1 cellular context compared by ENCODE assay signal in the genomic region with DNA sequence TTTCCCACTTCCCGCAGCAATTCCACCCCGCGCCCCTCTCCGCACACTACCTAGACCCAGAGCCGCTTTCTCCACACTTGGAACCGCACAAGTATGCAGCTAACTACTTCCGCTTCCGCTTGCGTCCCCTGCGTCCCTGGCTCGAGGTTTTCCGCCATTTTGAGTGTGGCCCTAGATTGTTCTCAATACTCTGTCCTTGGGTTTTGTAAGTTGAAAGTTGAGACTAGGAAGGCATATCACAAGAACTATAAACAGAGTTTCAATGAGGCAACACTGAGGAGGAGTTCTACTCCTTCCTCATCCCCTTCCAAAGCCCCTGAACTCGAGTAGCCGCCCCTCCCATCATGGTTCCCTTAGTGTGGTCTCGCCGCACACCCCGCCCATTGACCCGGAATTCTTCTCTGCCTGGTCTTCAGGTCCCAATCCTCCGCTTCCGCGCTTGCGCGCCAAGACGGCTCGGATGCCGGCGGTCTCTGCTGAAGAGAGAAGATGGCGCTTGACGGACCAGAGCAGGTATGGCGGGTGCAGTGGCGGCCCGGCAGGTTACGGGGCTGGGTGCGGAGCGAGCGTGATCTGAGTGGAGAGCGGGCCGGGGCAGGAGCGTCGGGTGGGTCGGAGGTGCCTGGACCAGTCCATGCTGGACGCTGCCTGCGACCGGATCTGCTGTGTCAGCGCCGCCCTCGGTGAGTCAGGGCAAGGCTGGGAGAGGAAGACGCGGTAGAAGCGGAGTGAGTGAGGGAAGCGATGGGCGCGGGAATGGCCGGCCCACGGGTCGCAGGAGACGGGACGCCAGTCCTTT.
TF ChIP-seq lines count a peak whose summit lies in the region.

FTSJ3 (minus strand) TSS at position 662 of the 799 bp plus-strand sequence. CDS start 761 bp downstream, outside the sequence.
PSMC5 (plus strand) TSS at position 430 of the 799 bp plus-strand sequence; CDS start at position 490, 60 bp downstream.

TF ChIP-seq in HepG2, 621 proteins besides CTCF, POLR2A, EP300 and RAD21 (continued from another document and continues in another):
- TF ChIP-seq, protein P1, sequence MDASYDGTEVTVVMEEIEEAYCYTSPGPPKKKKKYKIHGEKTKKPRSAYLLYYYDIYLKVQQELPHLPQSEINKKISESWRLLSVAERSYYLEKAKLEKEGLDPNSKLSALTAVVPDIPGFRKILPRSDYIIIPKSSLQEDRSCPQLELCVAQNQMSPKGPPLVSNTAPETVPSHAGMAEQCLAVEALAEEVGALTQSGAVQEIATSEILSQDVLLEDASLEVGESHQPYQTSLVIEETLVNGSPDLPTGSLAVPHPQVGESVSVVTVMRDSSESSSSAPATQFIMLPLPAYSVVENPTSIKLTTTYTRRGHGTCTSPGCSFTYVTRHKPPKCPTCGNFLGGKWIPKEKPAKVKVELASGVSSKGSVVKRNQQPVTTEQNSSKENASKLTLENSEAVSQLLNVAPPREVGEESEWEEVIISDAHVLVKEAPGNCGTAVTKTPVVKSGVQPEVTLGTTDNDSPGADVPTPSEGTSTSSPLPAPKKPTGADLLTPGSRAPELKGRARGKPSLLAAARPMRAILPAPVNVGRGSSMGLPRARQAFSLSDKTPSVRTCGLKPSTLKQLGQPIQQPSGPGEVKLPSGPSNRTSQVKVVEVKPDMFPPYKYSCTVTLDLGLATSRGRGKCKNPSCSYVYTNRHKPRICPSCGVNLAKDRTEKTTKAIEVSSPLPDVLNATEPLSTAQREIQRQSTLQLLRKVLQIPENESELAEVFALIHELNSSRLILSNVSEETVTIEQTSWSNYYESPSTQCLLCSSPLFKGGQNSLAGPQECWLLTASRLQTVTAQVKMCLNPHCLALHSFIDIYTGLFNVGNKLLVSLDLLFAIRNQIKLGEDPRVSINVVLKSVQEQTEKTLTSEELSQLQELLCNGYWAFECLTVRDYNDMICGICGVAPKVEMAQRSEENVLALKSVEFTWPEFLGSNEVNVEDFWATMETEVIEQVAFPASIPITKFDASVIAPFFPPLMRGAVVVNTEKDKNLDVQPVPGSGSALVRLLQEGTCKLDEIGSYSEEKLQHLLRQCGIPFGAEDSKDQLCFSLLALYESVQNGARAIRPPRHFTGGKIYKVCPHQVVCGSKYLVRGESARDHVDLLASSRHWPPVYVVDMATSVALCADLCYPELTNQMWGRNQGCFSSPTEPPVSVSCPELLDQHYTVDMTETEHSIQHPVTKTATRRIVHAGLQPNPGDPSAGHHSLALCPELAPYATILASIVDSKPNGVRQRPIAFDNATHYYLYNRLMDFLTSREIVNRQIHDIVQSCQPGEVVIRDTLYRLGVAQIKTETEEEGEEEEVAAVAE (CRISPR knock-in tag; IDR thresholded peaks at IDR 0.05; ENCODE audit: borderline replicate concordance) = peak; percentile 77
- TF ChIP-seq ZNF143 (CRISPR knock-in tag; IDR thresholded peaks at IDR 0.05) (peak; percentile 33), ZNF296 (CRISPR knock-in tag; conservative IDR thresholded peaks at IDR 0.05) (peak; percentile 75; the same call in 1 of the 2 replicates), ZNF780A (CRISPR knock-in tag; IDR thresholded peaks at IDR 0.05) (0 out of 2 replicates have a peak, but pooled peaks have one; percentile 64), SAP130 (CRISPR knock-in tag; IDR thresholded peaks at IDR 0.05; ENCODE audit: low read depth) (peak; percentile 89), SATB2 (CRISPR knock-in tag; IDR thresholded peaks at IDR 0.05) (peak; percentile 62; the same call in 1 of the 2 replicates), ZNF281 (CRISPR knock-in tag; IDR thresholded peaks at IDR 0.05; ENCODE audit: borderline replicate concordance) (no peak), ZNF713 (CRISPR knock-in tag; IDR thresholded peaks at IDR 0.05) (no peak), RNF2 (conservative IDR thresholded peaks at IDR 0.05; ENCODE audit: low read depth) (no peak), NR2F6 (IDR thresholded peaks at IDR 0.05) (peak; percentile 6; the same call in 1 of the 2 replicates), NR2F6 (CRISPR knock-in tag; IDR thresholded peaks at IDR 0.05) (peak; percentile 40; the same call in 1 of the 2 replicates), CHD4 (IDR thresholded peaks at IDR 0.05; ENCODE audit: borderline replicate concordance, low read length) (peak; percentile 54; the same call in 1 of the 2 replicates), ZNF496 (CRISPR knock-in tag; IDR thresholded peaks at IDR 0.05; ENCODE audit: insufficient replicate concordance) (no peak), NFE2L1 (CRISPR knock-in tag; IDR thresholded peaks at IDR 0.05; ENCODE audit: borderline replicate concordance) (peak; percentile 96; the same call in 1 of the 2 replicates), ZNF207 (IDR thresholded peaks at IDR 0.05; ENCODE audit: borderline replicate concordance) (no peak), PHF8 (CRISPR knock-in tag; IDR thresholded peaks at IDR 0.05) (peak; percentile 97), SMC3 (IDR thresholded peaks at IDR 0.05; ENCODE audit: low read length) (no peak; the same call in 1 of the 2 replicates), TP53 (CRISPR knock-in tag; conservative IDR thresholded peaks at IDR 0.05) (peak; percentile 88; the same call in 1 of the 2 replicates), MXI1 (IDR thresholded peaks at IDR 0.05; ENCODE audit: borderline replicate concordance, low read depth, low read length) (peak; percentile 84; the same call in 2 of the 3 replicates), NBN (conservative IDR thresholded peaks at IDR 0.05) (no peak), ZNF556 (CRISPR knock-in tag; IDR thresholded peaks at IDR 0.05; ENCODE audit: borderline replicate concordance) (peak; percentile 97), ZNF749 (CRISPR knock-in tag; IDR thresholded peaks at IDR 0.05; ENCODE audit: borderline replicate concordance) (peak; percentile 87), REXO4 (CRISPR knock-in tag; IDR thresholded peaks at IDR 0.05; ENCODE audit: borderline replicate concordance) (no peak), MED8 (CRISPR knock-in tag; IDR thresholded peaks at IDR 0.05; ENCODE audit: insufficient replicate concordance) (peak; percentile 84), MYC (CRISPR knock-in tag; IDR thresholded peaks at IDR 0.05; ENCODE audit: borderline replicate concordance) (peak; percentile 87), ZNF362 (CRISPR knock-in tag; IDR thresholded peaks at IDR 0.05; ENCODE audit: borderline replicate concordance) (peak; percentile 83), RFXAP (CRISPR knock-in tag; IDR thresholded peaks at IDR 0.05; ENCODE audit: borderline replicate concordance) (no peak; the same call in 1 of the 2 replicates), ZNF567 (CRISPR knock-in tag; IDR thresholded peaks at IDR 0.05; ENCODE audit: borderline replicate concordance) (no peak; the same call in 1 of the 2 replicates), ZNF256 (CRISPR knock-in tag; conservative IDR thresholded peaks at IDR 0.05) (peak; percentile 91; the same call in 1 of the 2 replicates), FOSL1 (CRISPR knock-in tag; IDR thresholded peaks at IDR 0.05; ENCODE audit: borderline replicate concordance) (no peak), TBX2 (CRISPR knock-in tag; IDR thresholded peaks at IDR 0.05; ENCODE audit: borderline replicate concordance) (peak; percentile 10; the same call in 1 of the 2 replicates)
- TF ChIP-seq, protein P2, sequence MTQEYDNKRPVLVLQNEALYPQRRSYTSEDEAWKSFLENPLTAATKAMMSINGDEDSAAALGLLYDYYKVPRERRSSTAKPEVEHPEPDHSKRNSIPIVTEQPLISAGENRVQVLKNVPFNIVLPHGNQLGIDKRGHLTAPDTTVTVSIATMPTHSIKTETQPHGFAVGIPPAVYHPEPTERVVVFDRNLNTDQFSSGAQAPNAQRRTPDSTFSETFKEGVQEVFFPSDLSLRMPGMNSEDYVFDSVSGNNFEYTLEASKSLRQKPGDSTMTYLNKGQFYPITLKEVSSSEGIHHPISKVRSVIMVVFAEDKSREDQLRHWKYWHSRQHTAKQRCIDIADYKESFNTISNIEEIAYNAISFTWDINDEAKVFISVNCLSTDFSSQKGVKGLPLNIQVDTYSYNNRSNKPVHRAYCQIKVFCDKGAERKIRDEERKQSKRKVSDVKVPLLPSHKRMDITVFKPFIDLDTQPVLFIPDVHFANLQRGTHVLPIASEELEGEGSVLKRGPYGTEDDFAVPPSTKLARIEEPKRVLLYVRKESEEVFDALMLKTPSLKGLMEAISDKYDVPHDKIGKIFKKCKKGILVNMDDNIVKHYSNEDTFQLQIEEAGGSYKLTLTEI (CRISPR knock-in tag; conservative IDR thresholded peaks at IDR 0.05) = no peak
- TF ChIP-seq, protein P3, sequence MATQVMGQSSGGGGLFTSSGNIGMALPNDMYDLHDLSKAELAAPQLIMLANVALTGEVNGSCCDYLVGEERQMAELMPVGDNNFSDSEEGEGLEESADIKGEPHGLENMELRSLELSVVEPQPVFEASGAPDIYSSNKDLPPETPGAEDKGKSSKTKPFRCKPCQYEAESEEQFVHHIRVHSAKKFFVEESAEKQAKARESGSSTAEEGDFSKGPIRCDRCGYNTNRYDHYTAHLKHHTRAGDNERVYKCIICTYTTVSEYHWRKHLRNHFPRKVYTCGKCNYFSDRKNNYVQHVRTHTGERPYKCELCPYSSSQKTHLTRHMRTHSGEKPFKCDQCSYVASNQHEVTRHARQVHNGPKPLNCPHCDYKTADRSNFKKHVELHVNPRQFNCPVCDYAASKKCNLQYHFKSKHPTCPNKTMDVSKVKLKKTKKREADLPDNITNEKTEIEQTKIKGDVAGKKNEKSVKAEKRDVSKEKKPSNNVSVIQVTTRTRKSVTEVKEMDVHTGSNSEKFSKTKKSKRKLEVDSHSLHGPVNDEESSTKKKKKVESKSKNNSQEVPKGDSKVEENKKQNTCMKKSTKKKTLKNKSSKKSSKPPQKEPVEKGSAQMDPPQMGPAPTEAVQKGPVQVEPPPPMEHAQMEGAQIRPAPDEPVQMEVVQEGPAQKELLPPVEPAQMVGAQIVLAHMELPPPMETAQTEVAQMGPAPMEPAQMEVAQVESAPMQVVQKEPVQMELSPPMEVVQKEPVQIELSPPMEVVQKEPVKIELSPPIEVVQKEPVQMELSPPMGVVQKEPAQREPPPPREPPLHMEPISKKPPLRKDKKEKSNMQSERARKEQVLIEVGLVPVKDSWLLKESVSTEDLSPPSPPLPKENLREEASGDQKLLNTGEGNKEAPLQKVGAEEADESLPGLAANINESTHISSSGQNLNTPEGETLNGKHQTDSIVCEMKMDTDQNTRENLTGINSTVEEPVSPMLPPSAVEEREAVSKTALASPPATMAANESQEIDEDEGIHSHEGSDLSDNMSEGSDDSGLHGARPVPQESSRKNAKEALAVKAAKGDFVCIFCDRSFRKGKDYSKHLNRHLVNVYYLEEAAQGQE (IDR thresholded peaks at IDR 0.05; ENCODE audit: borderline replicate concordance in 1 of 2, low read depth in 1 of 2, low read length in 2 of 2) = peak in 1 of 2 experiments; percentile 57; a peak in 1 of 4 replicates
- TF ChIP-seq, protein P4, sequence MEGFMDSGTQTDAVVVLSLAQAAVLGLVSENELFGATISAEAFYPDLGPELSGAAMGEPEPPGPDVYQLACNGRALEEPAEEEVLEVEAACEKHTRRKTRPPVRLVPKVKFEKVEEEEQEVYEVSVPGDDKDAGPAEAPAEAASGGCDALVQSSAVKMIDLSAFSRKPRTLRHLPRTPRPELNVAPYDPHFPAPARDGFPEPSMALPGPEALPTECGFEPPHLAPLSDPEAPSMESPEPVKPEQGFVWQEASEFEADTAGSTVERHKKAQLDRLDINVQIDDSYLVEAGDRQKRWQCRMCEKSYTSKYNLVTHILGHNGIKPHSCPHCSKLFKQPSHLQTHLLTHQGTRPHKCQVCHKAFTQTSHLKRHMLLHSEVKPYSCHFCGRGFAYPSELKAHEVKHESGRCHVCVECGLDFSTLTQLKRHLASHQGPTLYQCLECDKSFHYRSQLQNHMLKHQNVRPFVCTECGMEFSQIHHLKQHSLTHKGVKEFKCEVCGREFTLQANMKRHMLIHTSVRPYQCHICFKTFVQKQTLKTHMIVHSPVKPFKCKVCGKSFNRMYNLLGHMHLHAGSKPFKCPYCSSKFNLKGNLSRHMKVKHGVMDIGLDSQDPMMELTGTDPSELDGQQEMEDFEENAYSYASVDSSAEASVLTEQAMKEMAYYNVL (CRISPR knock-in tag; IDR thresholded peaks at IDR 0.05; ENCODE audit: borderline replicate concordance) = peak; percentile 88
- TF ChIP-seq, protein P5, sequence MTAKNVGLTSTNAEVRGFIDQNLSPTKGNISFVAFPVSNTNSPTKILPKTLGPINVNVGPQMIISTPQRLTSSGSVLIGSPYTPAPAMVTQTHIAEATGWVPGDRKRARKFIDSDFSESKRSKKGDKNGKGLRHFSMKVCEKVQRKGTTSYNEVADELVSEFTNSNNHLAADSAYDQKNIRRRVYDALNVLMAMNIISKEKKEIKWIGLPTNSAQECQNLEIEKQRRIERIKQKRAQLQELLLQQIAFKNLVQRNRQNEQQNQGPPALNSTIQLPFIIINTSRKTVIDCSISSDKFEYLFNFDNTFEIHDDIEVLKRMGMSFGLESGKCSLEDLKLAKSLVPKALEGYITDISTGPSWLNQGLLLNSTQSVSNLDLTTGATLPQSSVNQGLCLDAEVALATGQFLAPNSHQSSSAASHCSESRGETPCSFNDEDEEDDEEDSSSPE (CRISPR knock-in tag; IDR thresholded peaks at IDR 0.05) = peak; percentile 13; the same call in 1 of the 2 replicates
